ENCODE assay signal across 27 cellular contexts in genomic region chr3:162546910-162547309, GRCh38.
"Had no signal": no experiment of that assay in that cellular context is flagged by ENCODE, and none has a peak within 500 bp of the region (broad histone marks: within the 10 kb centered on the region; RNA-seq: fewer than 3 reads in every experiment).

No MANE protein-coding gene starts in this region.

- H3K27me3 ChIP-seq: colonic mucosa, dorsolateral prefrontal cortex, esophagus muscularis mucosa, esophagus squamous epithelium, foreskin keratinocyte, gastrocnemius medialis, gastroesophageal sphincter, heart left ventricle, heart right ventricle, hepatocyte had no signal

- H2AFZ ChIP-seq: hepatocyte had no signal

- H3K27me3 Mint-ChIP-seq: dendritic cell treated with granulocyte-macrophage colony-stimulating factor and Interleukin-4, amounts not matched to agents 40 ng/mL and 50 ng/mL, for 4 days; effector memory CD8-positive, alpha-beta T cell had no signal

- H3K27ac Mint-ChIP-seq: dendritic cell treated with granulocyte-macrophage colony-stimulating factor and Interleukin-4, amounts not matched to agents 40 ng/mL and 50 ng/mL, for 4 days; effector memory CD8-positive, alpha-beta T cell; endodermal cell had no signal

- H3K4me2 ChIP-seq: hepatocyte had no signal

- ATAC-seq: effector memory CD8-positive, alpha-beta T cell; esophagus mucosa; foreskin keratinocyte; gastrocnemius medialis; gastroesophageal sphincter; heart left ventricle; heart right ventricle had no signal

- H3K36me3 ChIP-seq: colonic mucosa, esophagus muscularis mucosa, esophagus squamous epithelium, gastrocnemius medialis, gastroesophageal sphincter, heart left ventricle, heart right ventricle had no signal

- H3K4me3 ChIP-seq: colonic mucosa, coronary artery, dorsolateral prefrontal cortex, esophagus muscularis mucosa, esophagus squamous epithelium, gastrocnemius medialis, gastroesophageal sphincter, heart left ventricle, heart right ventricle, hepatocyte had no signal

- FAIRE-seq: endometrium, endothelial cell of umbilical vein had no signal

- DNase-seq: colonic mucosa; cortex of kidney; dermis blood vessel endothelial cell; dorsolateral prefrontal cortex; effector CD4-positive, alpha-beta T cell; effector CD8-positive, alpha-beta T cell; effector memory CD4-positive, alpha-beta T cell; effector memory CD8-positive, alpha-beta T cell; endodermal cell; erythroblast; esophagus squamous epithelium; foreskin fibroblast; foreskin keratinocyte; foreskin melanocyte; gastrocnemius medialis; glutamatergic neuron; heart left ventricle; heart right ventricle had no signal

- H3K4me1 ChIP-seq: colonic mucosa, esophagus muscularis mucosa, esophagus squamous epithelium, foreskin keratinocyte, gastrocnemius medialis, gastroesophageal sphincter, heart left ventricle, heart right ventricle had no signal

- H3K79me2 ChIP-seq: hepatocyte had no signal

- H3K27ac ChIP-seq: colonic mucosa, coronary artery, dorsolateral prefrontal cortex, epithelial cell of prostate, esophagus muscularis mucosa, esophagus squamous epithelium, foreskin keratinocyte, gastrocnemius medialis, gastroesophageal sphincter, heart left ventricle, heart right ventricle, hepatocyte had no signal

- H3K4me3 Mint-ChIP-seq: dendritic cell treated with granulocyte-macrophage colony-stimulating factor and Interleukin-4, amounts not matched to agents 40 ng/mL and 50 ng/mL, for 4 days; effector memory CD8-positive, alpha-beta T cell; endodermal cell had no signal
